In genomic region chr1:222586842-222587241, GRCh38 we compare ENCODE assay signal across 18 cellular contexts. TPM values are rescaled to one million over a fixed set of nuclear protein-coding genes. Genes with fewer than 3 reads are reported as not detected.
"Had no signal": no experiment of that assay in that cellular context is flagged by ENCODE, and none has a peak within 500 bp of the region (broad histone marks: within the 10 kb centered on the region; RNA-seq: fewer than 3 reads in every experiment).

No MANE protein-coding gene starts in this region.

- H3K4me3 Mint-ChIP-seq: central memory CD8-positive, alpha-beta T cell; mesothelial cell of epicardium had no signal

- H3K27ac ChIP-seq: body of pancreas, epithelial cell of prostate, gastroesophageal sphincter, hepatocyte, parathyroid adenoma, uterus had no signal

- H3K9me3 ChIP-seq: body of pancreas, gastroesophageal sphincter, stomach, uterus had no signal

- H3K79me2 ChIP-seq: parathyroid adenoma had no signal

- H3K4me3 ChIP-seq: body of pancreas, gastroesophageal sphincter, hepatocyte, stomach, uterus had no signal

- H3K27me3 Mint-ChIP-seq: central memory CD8-positive, alpha-beta T cell had no signal

- H3K36me3 ChIP-seq: uterus had no signal

- ATAC-seq: body of pancreas, gastroesophageal sphincter had no signal

- H3K9ac ChIP-seq: parathyroid adenoma had no signal

- H3K27ac Mint-ChIP-seq: mesothelial cell of epicardium had no signal

- H3K4me1 ChIP-seq: parathyroid adenoma had no signal

- H2AFZ ChIP-seq: hepatocyte, parathyroid adenoma had no signal

- DNase-seq: activated CD4-positive, alpha-beta T cell treated with anti-CD3 and anti-CD28 coated beads for 1 hour; activated naive CD4-positive, alpha-beta T cell treated with Interleukin-2 at 50 U/mL for 16 hours; amniotic stem cell; body of pancreas; cortex of kidney; effector CD8-positive, alpha-beta T cell; kidney glomerular epithelial cell; stimulated activated CD4-positive, alpha-beta T cell treated with anti-CD3 and anti-CD28 coated beads, Interleukin-2, amount 100 ng/mL, for 48 hours; stomach; T-helper 9 cell; uterus had no signal

- H3K9me3 Mint-ChIP-seq: central memory CD8-positive, alpha-beta T cell; mesothelial cell of epicardium had no signal

- H3K27me3 ChIP-seq: body of pancreas, gastroesophageal sphincter, hepatocyte, stomach, uterus had no signal

- H3K4me2 ChIP-seq: hepatocyte had no signal

RNA-seq across cellular contexts. Expression of gene HHIPL2, which starts 38.9 kb away (rescaled TPM):
- total RNA-seq: body of pancreas, gastroesophageal sphincter, myocyte, stomach had no signal
